ENCODE assay signal across 27 cellular contexts in the genomic region with DNA sequence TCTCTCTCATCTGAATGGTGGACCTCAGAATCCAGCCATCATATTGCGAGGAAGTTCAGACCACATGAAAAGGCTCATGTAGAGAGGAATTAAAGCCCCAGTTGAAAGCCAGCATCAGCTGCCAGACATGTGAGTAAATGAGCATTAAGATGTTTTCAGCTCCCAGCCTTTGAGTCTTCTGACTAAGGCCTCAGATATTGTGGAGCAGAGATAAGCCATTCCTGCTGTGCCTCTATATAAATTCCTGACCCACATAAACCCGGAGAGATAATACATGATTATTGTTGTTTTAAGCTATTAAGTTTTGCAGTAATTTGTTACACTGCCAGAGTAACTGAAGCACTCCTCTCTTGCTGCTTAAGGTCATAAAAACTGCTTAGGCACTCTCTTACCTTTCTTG. TPM values are rescaled to one million over a fixed set of nuclear protein-coding genes. Genes with fewer than 3 reads are reported as not detected.
DNase-seq lines count a peak whose midpoint lies in the region; ATAC-seq, FAIRE-seq and TF ChIP-seq lines count a peak whose summit lies in the region.
"Had no signal": no experiment of that assay in that cellular context is flagged by ENCODE, and none has a peak within 500 bp of the region (broad histone marks: within the 10 kb centered on the region; RNA-seq: fewer than 3 reads in every experiment).

No MANE protein-coding gene starts in this region.

- peak; percentile 31 for DNase-seq in AG04449 (ENCODE audit: low read depth, low spot score)
- peak; percentile 62 for DNase-seq in GM23248
- peak in 1 of 4 experiments; percentile 25 for DNase-seq in K562 (ENCODE audit: extremely low read depth in 1 of 4, low spot score in 3 of 4)
- no peak for DNase-seq in mesenchymal stem cell
- DNase-seq in activated CD4-positive, CD25-positive, alpha-beta regulatory T cell treated with anti-CD3 and anti-CD28 coated beads, Interleukin-2, amount 50 U/mL, for 72 hours, result no peak
- DNase-seq in ovary, result no peak
- no peak for DNase-seq in NCI-H69 (lab: John Stamatoyannopoulos, UW)
- no peak for DNase-seq in CD8-positive, alpha-beta memory T cell
- DNase-seq: activated CD8-positive, alpha-beta T cell treated with anti-CD3 and anti-CD28 coated beads for 36 hours; activated naive CD4-positive, alpha-beta T cell treated with anti-CD3 and anti-CD28 coated beads, Interleukin-2, amount 10 ng/mL, durations not matched to agents 7 days and 5 days; activated T-cell treated with anti-CD3 and anti-CD28 coated beads, Interleukin-2, amount 50 U/mL, for 4 hours; aorta; cortex of kidney; DND-41; left colon; NCI-H1417 treated with DMSO at 0.1 percent for 48 hours; NCI-H2171; NCI-H774; PC-9; SIG-M5; stimulated activated naive CD8-positive, alpha-beta T cell treated with anti-CD3 and anti-CD28 coated beads, Interleukin-15, amount 100 ng/mL, for 72 hours; upper lobe of right lung had no signal

- H3K9ac ChIP-seq in GM23248 (no peak overlapping the region), K562 (ENCODE audit: insufficient read depth in 1 of 2, low read depth in 2 of 2, low read length in 2 of 2) (no peak overlapping the region), mesenchymal stem cell (ENCODE audit: low read length) (peak overlapping the region; percentile 79)

- H3K4me1 ChIP-seq in GM23248 (ENCODE audit: insufficient read depth) (peaks cover 22% of the 10 kb centered on the region), K562 (replicated peaks in 1 of 2; ENCODE audit: control insufficient read depth in 2 of 2, insufficient read depth in 2 of 2, low read length in 2 of 2) (peaks cover 0 to 15% of the 10 kb centered on the region in 2 experiments; a peak in 3 of 5 replicates), mesenchymal stem cell (ENCODE audit: control insufficient read depth, insufficient read depth, low read depth, low read length) (no peaks in the 10 kb centered on the region), ovary (ENCODE audit: insufficient read depth) (no peaks in the 10 kb centered on the region)
- H3K4me1 ChIP-seq in CD8-positive, alpha-beta memory T cell (ENCODE audit: insufficient read depth, low read length), result no peaks in the 10 kb centered on the region
- H3K4me1 ChIP-seq: gastroesophageal sphincter, upper lobe of right lung had no signal

- WGBS in GM23248 (ENCODE audit: low coverage in 1 of 2, low lambda C conversion rate in 2 of 2, missing lambda C conversion rate in 2 of 2), 2 experiments, result 44 to 47% methylated on average over 2 of the region's 2 CpGs
- WGBS in K562 (ENCODE audit: insufficient coverage, low coverage, missing lambda C conversion rate), result 29% methylated on average over 2 of the region's 2 CpGs
- WGBS in mesenchymal stem cell, result 100% methylated on average over 1 of the region's 2 CpGs
- WGBS in ovary, 3 donors, result 84 to 92% (median 90%) methylated on average over 2 of the region's 2 CpGs

- H3K4me3 Mint-ChIP-seq in CD8-positive, alpha-beta memory T cell, result no peak overlapping the region
- H3K4me3 Mint-ChIP-seq: activated CD8-positive, alpha-beta T cell treated with anti-CD3 and anti-CD28 coated beads for 36 hours; activated naive CD4-positive, alpha-beta T cell treated with anti-CD3 and anti-CD28 coated beads, Interleukin-2, amount 10 ng/mL, durations not matched to agents 7 days and 5 days; activated T-cell treated with anti-CD3 and anti-CD28 coated beads, Interleukin-2, amount 50 U/mL, for 4 hours; GM23338; nephron; stimulated activated naive CD8-positive, alpha-beta T cell treated with anti-CD3 and anti-CD28 coated beads, Interleukin-15, amount 100 ng/mL, for 72 hours; WTC11 had no signal

- no peaks in the 10 kb centered on the region for H4K20me1 ChIP-seq in GM23248 (ENCODE audit: insufficient read depth)
- no peaks in the 10 kb centered on the region for H4K20me1 ChIP-seq in K562 (replicated peaks; ENCODE audit: control insufficient read depth, insufficient read depth, low read length)

- no peaks in the 10 kb centered on the region for H3K9me3 Mint-ChIP-seq in CD8-positive, alpha-beta memory T cell
- H3K9me3 Mint-ChIP-seq: activated CD8-positive, alpha-beta T cell treated with anti-CD3 and anti-CD28 coated beads for 36 hours; activated naive CD4-positive, alpha-beta T cell treated with anti-CD3 and anti-CD28 coated beads, Interleukin-2, amount 10 ng/mL, durations not matched to agents 7 days and 5 days; activated T-cell treated with anti-CD3 and anti-CD28 coated beads, Interleukin-2, amount 50 U/mL, for 4 hours; GM23338; nephron; stimulated activated naive CD8-positive, alpha-beta T cell treated with anti-CD3 and anti-CD28 coated beads, Interleukin-15, amount 100 ng/mL, for 72 hours had no signal

- FAIRE-seq in K562 (lab: Jason Lieb, UNC), result peak; percentile 19
- FAIRE-seq: HTR-8/SVneo had no signal

- no peak overlapping the region for H3K27ac Mint-ChIP-seq in CD8-positive, alpha-beta memory T cell
- H3K27ac Mint-ChIP-seq: activated CD8-positive, alpha-beta T cell treated with anti-CD3 and anti-CD28 coated beads for 36 hours; activated naive CD4-positive, alpha-beta T cell treated with anti-CD3 and anti-CD28 coated beads, Interleukin-2, amount 10 ng/mL, durations not matched to agents 7 days and 5 days; GM23338; nephron; stimulated activated naive CD8-positive, alpha-beta T cell treated with anti-CD3 and anti-CD28 coated beads, Interleukin-15, amount 100 ng/mL, for 72 hours; WTC11 had no signal

- H2BK15ac ChIP-seq in mesenchymal stem cell (ENCODE audit: low read depth, poor library complexity, severe bottlenecking), result no peak overlapping the region

- no peaks in the 10 kb centered on the region for H3K9me2 ChIP-seq in GM23248 (ENCODE audit: insufficient read depth)

- no peak overlapping the region for H3K14ac ChIP-seq in mesenchymal stem cell (ENCODE audit: low read length in 2 of 2)

- TF ChIP-seq EP300 in K562 (IDR thresholded peaks at IDR 0.05; ENCODE audit: low read length), result no peak
- no peak for TF ChIP-seq EP300 in ovary (IDR thresholded peaks at IDR 0.05)

- no peak for TF ChIP-seq RAD21 in K562 (CRISPR knock-in tag; conservative IDR thresholded peaks at IDR 0.05 in 1 of 2, IDR thresholded peaks at IDR 0.05 in 1 of 2)

- no peak overlapping the region for H3K23ac ChIP-seq in mesenchymal stem cell (ENCODE audit: low read length in 2 of 2)

- H3K27me3 Mint-ChIP-seq in CD8-positive, alpha-beta memory T cell, result no peaks in the 10 kb centered on the region
- H3K27me3 Mint-ChIP-seq: activated CD8-positive, alpha-beta T cell treated with anti-CD3 and anti-CD28 coated beads for 36 hours; activated naive CD4-positive, alpha-beta T cell treated with anti-CD3 and anti-CD28 coated beads, Interleukin-2, amount 10 ng/mL, durations not matched to agents 7 days and 5 days; stimulated activated naive CD8-positive, alpha-beta T cell treated with anti-CD3 and anti-CD28 coated beads, Interleukin-15, amount 100 ng/mL, for 72 hours had no signal

- H3K4me2 ChIP-seq in GM23248 (ENCODE audit: unreplicated experiment) (no peak overlapping the region), K562 (ENCODE audit: insufficient read depth, low read length) (no peak overlapping the region), mesenchymal stem cell (ENCODE audit: low read length, poor library complexity, severe bottlenecking) (no peak overlapping the region)
- H3K4me2 ChIP-seq: GM23338, PC-9 had no signal

- peaks cover 19 to 51% (median 20%) of the 10 kb centered on the region in 3 donors for H3K36me3 Mint-ChIP-seq in CD8-positive, alpha-beta memory T cell

- no peak overlapping the region for H4K91ac ChIP-seq in mesenchymal stem cell (ENCODE audit: low read length)

- H3K4me1 Mint-ChIP-seq in CD8-positive, alpha-beta memory T cell, result no peaks in the 10 kb centered on the region
- H3K4me1 Mint-ChIP-seq: activated naive CD4-positive, alpha-beta T cell treated with anti-CD3 and anti-CD28 coated beads, Interleukin-2, amount 10 ng/mL, durations not matched to agents 7 days and 5 days; GM23338; nephron; stimulated activated naive CD8-positive, alpha-beta T cell treated with anti-CD3 and anti-CD28 coated beads, Interleukin-15, amount 100 ng/mL, for 72 hours; WTC11 had no signal

- POLR2A ChIA-PET in AG04449 (lab: Yijun Ruan, JAX) (interaction anchor here (1.4 kb wide), 1 partner anchor 14 kb away, joined by 7 read pairs; no protein-coding TSS in a partner anchor), K562 (lab: Yijun Ruan, JAX) (interaction anchor here (0.6 to 3.4 kb wide), 5 partner anchors 8 to 14 kb away, joined by 3 to 9 read pairs (median 3); partner anchors contain the start of genes ECD and FAM149B1)
- POLR2A ChIA-PET in CD8-positive, alpha-beta memory T cell (lab: Charles Lee), result no interaction called here

- no peak overlapping the region for H2AK5ac ChIP-seq in mesenchymal stem cell (ENCODE audit: low read length, severe bottlenecking)

- H2AFZ ChIP-seq in GM23248, result no peak overlapping the region
- H2AFZ ChIP-seq in K562 (ENCODE audit: low read depth, low read length), result peak overlapping the region; percentile 34
- no peak overlapping the region for H2AFZ ChIP-seq in mesenchymal stem cell (ENCODE audit: low read depth, low read length)
- H2AFZ ChIP-seq: GM23338, PC-9 had no signal

- H3K4me3 ChIP-seq in AG04449 (ENCODE audit: low read depth, low read length) (no peak overlapping the region), GM23248 (no peak overlapping the region), K562 (no peak overlapping the region), mesenchymal stem cell (ENCODE audit: insufficient read depth in 1 of 2, low read depth in 1 of 2, low read length in 2 of 2) (no peak overlapping the region), ovary (no peak overlapping the region)
- no peak overlapping the region for H3K4me3 ChIP-seq in CD8-positive, alpha-beta memory T cell (ENCODE audit: low read length)
- H3K4me3 ChIP-seq: gastroesophageal sphincter, GM23338, PC-9, upper lobe of right lung had no signal

- CTCF ChIA-PET in AG04449 (lab: Yijun Ruan, JAX), result interaction anchor here (1.2 to 2.2 kb wide), 3 partner anchors 12 to 24 kb away, joined by 3 to 13 read pairs (median 4); no protein-coding TSS in a partner anchor
- CTCF ChIA-PET in K562 (lab: Yijun Ruan, JAX; ENCODE audit: low intra/inter-chr PET ratio), result no interaction called here
- CTCF ChIA-PET in CD8-positive, alpha-beta memory T cell (lab: Charles Lee), result interaction anchor here (1.2 kb wide), 1 partner anchor 86 kb away, joined by 4 read pairs; the partner anchor contains the start of gene P4HA1

- peak; percentile 41; the same call in 2 of the 3 replicates for ATAC-seq in K562
- ATAC-seq: activated CD8-positive, alpha-beta T cell treated with anti-CD3 and anti-CD28 coated beads for 36 hours; activated T-cell treated with anti-CD3 and anti-CD28 coated beads, Interleukin-2, amount 50 U/mL, for 4 hours; gastroesophageal sphincter; GM23338; left colon; stimulated activated naive CD8-positive, alpha-beta T cell treated with anti-CD3 and anti-CD28 coated beads, Interleukin-15, amount 100 ng/mL, for 72 hours; upper lobe of right lung; WTC11 had no signal

- in situ Hi-C loops in GM23248 (cut with MboI) (no loop called here), K562 (cut with MboI) (no loop called here)

- TF ChIP-seq POLR2A in K562 (conservative IDR thresholded peaks at IDR 0.05) (no peak), ovary (IDR thresholded peaks at IDR 0.05) (no peak)

- no peaks in the 10 kb centered on the region for H3K9me1 ChIP-seq in K562 (ENCODE audit: control insufficient read depth, insufficient read depth, low read length)

- H4K8ac ChIP-seq in mesenchymal stem cell (ENCODE audit: low read length), result no peak overlapping the region

- H3F3A ChIP-seq in GM23248 (ENCODE audit: insufficient read depth), result peaks cover 23% of the 10 kb centered on the region

- no peak overlapping the region for H3K18ac ChIP-seq in mesenchymal stem cell (ENCODE audit: low read depth in 1 of 2, low read length in 2 of 2)

- no peak overlapping the region for H3K27ac ChIP-seq in GM23248
- peak overlapping the region; percentile 7; the same call in 1 of the 3 replicates for H3K27ac ChIP-seq in K562 (ENCODE audit: extremely low read depth, low read depth, low read length)
- H3K27ac ChIP-seq in mesenchymal stem cell (ENCODE audit: low read length, poor library complexity, severe bottlenecking), result no peak overlapping the region
- no peak overlapping the region for H3K27ac ChIP-seq in ovary
- H3K27ac ChIP-seq in CD8-positive, alpha-beta memory T cell (ENCODE audit: low read depth, low read length), result no peak overlapping the region
- H3K27ac ChIP-seq: gastroesophageal sphincter, PC-9, upper lobe of right lung had no signal

- no peaks in the 10 kb centered on the region for H3K27me3 ChIP-seq in GM23248 (replicated peaks; ENCODE audit: insufficient read depth)
- no peaks in the 10 kb centered on the region for H3K27me3 ChIP-seq in K562 (ENCODE audit: control insufficient read depth in 2 of 2, insufficient read depth in 2 of 2, low read length in 2 of 2)
- H3K27me3 ChIP-seq in mesenchymal stem cell (ENCODE audit: control insufficient read depth in 1 of 2, insufficient read depth in 1 of 2, low read length in 2 of 2), result no peaks in the 10 kb centered on the region
- no peaks in the 10 kb centered on the region for H3K27me3 ChIP-seq in ovary
- no peaks in the 10 kb centered on the region for H3K27me3 ChIP-seq in CD8-positive, alpha-beta memory T cell (ENCODE audit: insufficient read depth, low read length, poor library complexity, severe bottlenecking)
- H3K27me3 ChIP-seq: gastroesophageal sphincter, upper lobe of right lung had no signal

- H3K79me2 ChIP-seq in GM23248 (ENCODE audit: insufficient read depth) (no peaks in the 10 kb centered on the region), K562 (ENCODE audit: control insufficient read depth, insufficient read depth, low read length) (no peaks in the 10 kb centered on the region)

- H3K36me3 ChIP-seq in GM23248 (ENCODE audit: low read depth) (0 out of 2 replicates have a peak, but pooled peaks cover 14% of the 10 kb centered on the region), K562 (ENCODE audit: control insufficient read depth, insufficient read depth, low read length) (no peaks in the 10 kb centered on the region), mesenchymal stem cell (ENCODE audit: control insufficient read depth in 1 of 2, insufficient read depth in 2 of 2, low read depth in 1 of 2, low read length in 2 of 2) (peaks cover 10 to 53% of the 10 kb centered on the region in 2 experiments), ovary (no peaks in the 10 kb centered on the region)
- peaks cover 7% of the 10 kb centered on the region for H3K36me3 ChIP-seq in CD8-positive, alpha-beta memory T cell (ENCODE audit: insufficient read depth, low read length)

- TF ChIP-seq CTCF in AG04449 (IDR thresholded peaks at IDR 0.05; ENCODE audit: insufficient read depth, low read length, missing control alignments) (no peak), K562 (IDR thresholded peaks at IDR 0.05 in 2 of 3, conservative IDR thresholded peaks at IDR 0.05 in 1 of 3; ENCODE audit: insufficient read depth in 2 of 3, low read depth in 1 of 3, low read length in 3 of 3) (no peak), ovary (IDR thresholded peaks at IDR 0.05) (no peak)

- no peaks in the 10 kb centered on the region for H3K79me1 ChIP-seq in mesenchymal stem cell (replicated peaks; ENCODE audit: low read length, poor library complexity, severe bottlenecking)

- no peak overlapping the region for H2BK5ac ChIP-seq in mesenchymal stem cell (ENCODE audit: low read depth, low read length, poor library complexity, severe bottlenecking)

- intact Hi-C loops in K562 (cut with micrococcal nuclease) (no loop called here), ovary (cut with DNase I) (no loop called here)

- no peak overlapping the region for H3K4ac ChIP-seq in mesenchymal stem cell (ENCODE audit: low read depth in 1 of 2, low read length in 2 of 2)

- no peak overlapping the region for H2BK12ac ChIP-seq in mesenchymal stem cell (ENCODE audit: low read length in 2 of 2)

- no TSS peak for BruUV-seq in K562 (replicated peaks; lab: Mats Ljungman, UMichigan)

- H2BK120ac ChIP-seq in mesenchymal stem cell (ENCODE audit: low read depth, low read length), result no peak overlapping the region

- H3K9me3 ChIP-seq in GM23248 (ENCODE audit: low read depth) (no peaks in the 10 kb centered on the region), K562 (replicated peaks; ENCODE audit: control insufficient read depth, insufficient read depth, low read depth, low read length) (no peaks in the 10 kb centered on the region), mesenchymal stem cell (ENCODE audit: control insufficient read depth, low read length) (peaks cover 21% of the 10 kb centered on the region), ovary (no peaks in the 10 kb centered on the region)
- no peaks in the 10 kb centered on the region for H3K9me3 ChIP-seq in CD8-positive, alpha-beta memory T cell (ENCODE audit: low read length)
- H3K9me3 ChIP-seq: gastroesophageal sphincter, upper lobe of right lung had no signal

RNA-seq across cellular contexts. Expression of gene FAM149B1, which starts 14.6 kb away (rescaled TPM):
- total RNA-seq in GM23248 (2014; rRNA removed; shearing (Covaris generic)), result 23.3 and 26.7 TPM in 2 replicates
- polyA plus RNA-seq in GM23248 (2016; fragmentation: Nextera tagmentation; extraction: Ambion mirVana) (7.1 and 7.4 TPM in 2 replicates), K562 (2011; rRNA removed) (18.5 and 21.5 TPM in 2 replicates), K562 (2014; fragmentation: Illumina TruSeq; extraction: Trizol) (9.3 and 9.5 TPM in 2 replicates), K562 (2014; fragmentation: Nextera tagmentation; extraction: Ambion mirVana) (10 to 100 TPM; 14.4 to 16.9 TPM), K562 (2014; rRNA removed) (6.0 and 8.7 TPM in 2 replicates), ovary (10 to 100 TPM; 14.4 to 34.8 TPM)
- 7.2 and 16.9 TPM in 2 replicates for total RNA-seq in K562 (2011; cell fraction: chromatin; rRNA removed; ENCODE audit: low replicate concordance)
- total RNA-seq in K562 (2011; cell fraction: nucleolus; rRNA removed), result 4.2 and 5.0 TPM in 2 replicates
- total RNA-seq in K562 (2011; cell fraction: nucleoplasm; rRNA removed), result 7.0 and 8.5 TPM in 2 replicates
- total RNA-seq in K562 (2014; rRNA removed) (3.2 and 4.2 TPM in 2 replicates), K562 (2014; rRNA removed; fragmentation: Illumina TruSeq; extraction: Trizol) (9.5 and 10.3 TPM in 2 replicates), K562 (2015; rRNA removed; fragmentation: Illumina TruSeq; extraction: Trizol) (8.8 and 9.2 TPM in 2 replicates), K562 (2021) (6.1 and 7.2 TPM in 2 replicates), ovary (10 to 100 TPM; 11.7 to 27.8 (median 23.2) TPM)
- polyA plus RNA-seq in K562 (2011; cell fraction: cytosol; rRNA removed), result 12.7 and 14.0 TPM in 2 replicates
- 22.0 and 24.2 TPM in 2 replicates for polyA plus RNA-seq in K562 (2011; cell fraction: nucleus; rRNA removed)
- polyA plus RNA-seq in K562 (2012), result 16.3 and 22.4 TPM in 2 replicates
- 13.6 and 17.0 TPM in 2 replicates for polyA minus RNA-seq in K562 (2011; rRNA and poly(A)+ RNA removed)
- polyA minus RNA-seq in K562 (2011; cell fraction: cytosol; rRNA and poly(A)+ RNA removed), result 4.3 and 5.7 TPM in 2 replicates
- 6.5 and 8.6 TPM in 2 replicates for polyA minus RNA-seq in K562 (2011; cell fraction: nucleus; rRNA and poly(A)+ RNA removed)
- polyA plus RNA-seq in mesenchymal stem cell (2013, experiment 1 of 2), result 24.4 TPM
- polyA plus RNA-seq in mesenchymal stem cell (2013, experiment 2 of 2), result 24.2 TPM
- total RNA-seq in CD8-positive, alpha-beta memory T cell, result 10 to 100 TPM; 13.1 to 13.7 TPM
- 4.7 TPM for polyA plus RNA-seq in CD8-positive, alpha-beta memory T cell

RNA-seq across cellular contexts. Expression of gene ECD, which starts 14.8 kb away (rescaled TPM):
- total RNA-seq in GM23248 (2014; rRNA removed; shearing (Covaris generic)), result 20.2 and 21.3 TPM in 2 replicates
- polyA plus RNA-seq in GM23248 (2016; fragmentation: Nextera tagmentation; extraction: Ambion mirVana) (36.0 and 37.3 TPM in 2 replicates), K562 (2011; rRNA removed) (63.0 and 79.9 TPM in 2 replicates), K562 (2014; fragmentation: Illumina TruSeq; extraction: Trizol) (51.0 and 59.4 TPM in 2 replicates), K562 (2014; fragmentation: Nextera tagmentation; extraction: Ambion mirVana) (10 to 100 TPM; 33.5 to 75.3 TPM), K562 (2014; rRNA removed) (52.6 and 53.2 TPM in 2 replicates), ovary (10 to 100 TPM; 14.7 to 28.2 TPM)
- 52.4 and 77.2 TPM in 2 replicates for total RNA-seq in K562 (2011; cell fraction: chromatin; rRNA removed; ENCODE audit: low replicate concordance)
- total RNA-seq in K562 (2011; cell fraction: nucleolus; rRNA removed), result 34.7 and 34.9 TPM in 2 replicates
- 43.2 and 55.2 TPM in 2 replicates for total RNA-seq in K562 (2011; cell fraction: nucleoplasm; rRNA removed)
- total RNA-seq in K562 (2014; rRNA removed) (43.1 and 52.8 TPM in 2 replicates), K562 (2014; rRNA removed; fragmentation: Illumina TruSeq; extraction: Trizol) (51.2 and 60.1 TPM in 2 replicates), K562 (2015; rRNA removed; fragmentation: Illumina TruSeq; extraction: Trizol) (53.9 and 57.2 TPM in 2 replicates), K562 (2021) (44.9 and 48.8 TPM in 2 replicates), ovary (10 to 100 TPM; 21.6 to 26.9 (median 22.8) TPM)
- 35.8 and 44.3 TPM in 2 replicates for polyA plus RNA-seq in K562 (2011; cell fraction: cytosol; rRNA removed)
- 38.9 and 42.5 TPM in 2 replicates for polyA plus RNA-seq in K562 (2011; cell fraction: nucleus; rRNA removed)
- polyA plus RNA-seq in K562 (2012), result 32.6 and 42.6 TPM in 2 replicates
- 67.4 and 78.0 TPM in 2 replicates for polyA minus RNA-seq in K562 (2011; rRNA and poly(A)+ RNA removed)
- polyA minus RNA-seq in K562 (2011; cell fraction: cytosol; rRNA and poly(A)+ RNA removed), result 22.3 and 34.4 TPM in 2 replicates
- polyA minus RNA-seq in K562 (2011; cell fraction: nucleus; rRNA and poly(A)+ RNA removed), result 32.2 and 57.6 TPM in 2 replicates
- 24.0 TPM for polyA plus RNA-seq in mesenchymal stem cell (2013, experiment 1 of 2)
- polyA plus RNA-seq in mesenchymal stem cell (2013, experiment 2 of 2), result 25.3 TPM
- 10 to 100 TPM; 33.2 to 35.8 TPM for total RNA-seq in CD8-positive, alpha-beta memory T cell
- polyA plus RNA-seq in CD8-positive, alpha-beta memory T cell, result 24.9 TPM

Comparison
In these comparisons a context has a peak if more than half of its experiments do, and no peak if none do; other contexts are left out.
1. DNase-seq: peak in AG04449 (single experiment) and GM23248 (single experiment); none in mesenchymal stem cell (single experiment), activated CD4-positive, CD25-positive, alpha-beta regulatory T cell treated with anti-CD3 and anti-CD28 coated beads, Interleukin-2, amount 50 U/mL, for 72 hours (single experiment), ovary (0 of 5), NCI-H69 (single experiment) and CD8-positive, alpha-beta memory T cell (0 of 5).